1 cellular context compared by ENCODE assay signal in the genomic region with DNA sequence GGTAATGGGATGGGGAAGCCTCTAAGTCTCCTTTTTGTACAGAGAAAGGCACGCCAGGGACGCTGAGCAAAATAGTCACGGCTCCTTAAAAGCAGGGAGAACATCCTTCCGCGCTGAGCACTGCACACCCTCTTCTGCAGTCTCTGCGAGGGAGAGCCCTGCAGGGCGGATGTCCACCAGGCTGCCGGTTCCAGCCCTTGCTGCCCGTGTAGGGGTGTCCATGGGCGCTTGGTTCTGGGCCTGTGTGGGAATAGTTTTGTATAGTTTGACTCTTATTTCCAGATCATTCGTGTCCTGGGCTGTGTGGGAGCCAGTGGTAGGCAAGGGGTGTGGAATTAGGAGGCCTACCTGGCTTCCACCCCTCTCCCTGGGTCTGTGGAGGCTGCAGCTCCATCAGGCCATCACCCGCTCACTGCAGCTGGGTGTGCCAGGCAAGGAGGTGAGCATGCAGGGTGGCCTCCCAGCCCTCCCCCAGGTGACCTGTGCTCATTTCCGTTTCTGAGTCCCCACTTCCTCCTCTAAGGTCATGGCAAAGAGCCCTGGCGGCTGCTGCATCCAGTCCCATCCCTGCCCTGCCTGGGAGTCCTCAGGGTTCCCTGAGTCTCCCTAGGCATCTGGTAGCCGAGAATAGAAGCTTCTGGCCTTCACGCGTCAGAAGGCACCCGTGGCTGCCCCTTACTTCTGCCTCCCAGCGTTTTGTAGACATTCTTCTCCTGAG.
TF ChIP-seq lines count a peak whose summit lies in the region.

No MANE protein-coding gene starts in this region.

TF ChIP-seq in K562, 482 proteins besides CTCF, POLR2A, EP300 and RAD21 (continued from another document):
- TF ChIP-seq, protein P1, sequence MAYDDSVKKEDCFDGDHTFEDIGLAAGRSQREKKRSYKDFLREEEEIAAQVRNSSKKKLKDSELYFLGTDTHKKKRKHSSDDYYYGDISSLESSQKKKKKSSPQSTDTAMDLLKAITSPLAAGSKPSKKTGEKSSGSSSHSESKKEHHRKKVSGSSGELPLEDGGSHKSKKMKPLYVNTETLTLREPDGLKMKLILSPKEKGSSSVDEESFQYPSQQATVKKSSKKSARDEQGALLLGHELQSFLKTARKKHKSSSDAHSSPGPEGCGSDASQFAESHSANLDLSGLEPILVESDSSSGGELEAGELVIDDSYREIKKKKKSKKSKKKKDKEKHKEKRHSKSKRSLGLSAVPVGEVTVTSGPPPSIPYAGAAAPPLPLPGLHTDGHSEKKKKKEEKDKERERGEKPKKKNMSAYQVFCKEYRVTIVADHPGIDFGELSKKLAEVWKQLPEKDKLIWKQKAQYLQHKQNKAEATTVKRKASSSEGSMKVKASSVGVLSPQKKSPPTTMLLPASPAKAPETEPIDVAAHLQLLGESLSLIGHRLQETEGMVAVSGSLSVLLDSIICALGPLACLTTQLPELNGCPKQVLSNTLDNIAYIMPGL (CRISPR knock-in tag; IDR thresholded peaks at IDR 0.05) = no peak
- TF ChIP-seq, protein P2, sequence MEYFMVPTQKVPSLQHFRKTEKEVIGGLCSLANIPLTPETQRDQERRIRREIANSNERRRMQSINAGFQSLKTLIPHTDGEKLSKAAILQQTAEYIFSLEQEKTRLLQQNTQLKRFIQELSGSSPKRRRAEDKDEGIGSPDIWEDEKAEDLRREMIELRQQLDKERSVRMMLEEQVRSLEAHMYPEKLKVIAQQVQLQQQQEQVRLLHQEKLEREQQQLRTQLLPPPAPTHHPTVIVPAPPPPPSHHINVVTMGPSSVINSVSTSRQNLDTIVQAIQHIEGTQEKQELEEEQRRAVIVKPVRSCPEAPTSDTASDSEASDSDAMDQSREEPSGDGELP (CRISPR knock-in tag; IDR thresholded peaks at IDR 0.05; ENCODE audit: borderline replicate concordance) = no peak
- no peak for TF ChIP-seq TAF9B (IDR thresholded peaks at IDR 0.05; ENCODE audit: partially characterized antibody)
